Comparison of ENCODE assay signal across 8 cellular contexts in the genomic region with DNA sequence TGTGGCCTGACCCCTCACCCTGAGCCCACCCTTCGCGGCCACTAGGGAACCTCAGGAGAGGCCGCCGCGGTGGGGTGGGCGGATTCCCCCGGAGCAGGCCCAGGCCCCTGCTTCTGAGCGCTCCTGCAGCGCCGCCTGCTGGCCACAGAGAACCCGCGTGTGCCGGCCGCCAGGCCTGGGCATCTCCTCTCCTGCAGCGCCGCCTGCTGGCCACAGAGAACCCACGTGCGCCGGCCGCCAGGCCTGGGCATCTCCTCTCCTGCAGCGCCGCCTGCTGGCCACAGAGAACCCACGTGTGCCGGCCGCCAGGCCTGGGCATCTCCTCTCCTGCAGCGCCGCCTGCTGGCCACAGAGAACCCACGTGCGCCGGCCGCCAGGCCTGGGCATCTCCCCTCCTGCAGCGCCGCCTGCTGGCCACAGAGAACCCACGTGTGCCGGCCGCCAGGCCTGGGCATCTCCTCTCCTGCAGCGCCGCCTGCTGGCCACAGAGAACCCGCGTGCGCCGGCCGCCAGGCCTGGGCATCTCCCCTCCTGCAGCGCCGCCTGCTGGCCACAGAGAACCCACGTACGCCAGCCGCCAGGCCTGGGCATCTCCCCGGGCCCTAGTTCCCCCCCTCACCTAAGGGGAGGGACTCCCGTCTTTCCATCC.
DNase-seq lines count a peak whose midpoint lies in the region; ATAC-seq, FAIRE-seq and TF ChIP-seq lines count a peak whose summit lies in the region.
"Not testable (repeated sequence)": the region's sequence is repeated elsewhere in the genome, so short reads cannot be mapped to it uniquely, and the experiment has no call there.

No MANE protein-coding gene starts in this region.

- not testable (repeated sequence) for H3K4me3 ChIP-seq in MG63, hepatocyte, pancreas

- TF ChIP-seq CTCF in D721Med (IDR thresholded peaks at IDR 0.05; ENCODE audit: insufficient read depth, missing control alignments) (peak; percentile 12), chondrocyte (IDR thresholded peaks at IDR 0.05) (peak; percentile 83), hepatocyte (IDR thresholded peaks at IDR 0.05; ENCODE audit: poor library complexity) (peak; percentile 64), pancreas (IDR thresholded peaks at IDR 0.05) (peak; percentile 48 to 68 (median 52))

- not testable (repeated sequence) for H3K36me3 Mint-ChIP-seq in activated T-cell treated with anti-CD3 and anti-CD28 coated beads, Interleukin-2, amount 50 U/mL, for 4 hours (ENCODE audit: insufficient read depth); chondrocyte (ENCODE audit: low read depth)

- not testable (repeated sequence) for H3K4me2 ChIP-seq in hepatocyte

- H3K9me3 Mint-ChIP-seq in activated T-cell treated with anti-CD3 and anti-CD28 coated beads, Interleukin-2, amount 50 U/mL, for 4 hours; chondrocyte (ENCODE audit: low read depth): not testable (repeated sequence)

- not testable (repeated sequence) for H3K79me2 ChIP-seq in hepatocyte

- H3K27me3 Mint-ChIP-seq in activated T-cell treated with anti-CD3 and anti-CD28 coated beads, Interleukin-2, amount 50 U/mL, for 4 hours (ENCODE audit: low read depth); chondrocyte (ENCODE audit: low read depth): not testable (repeated sequence)

- not testable (repeated sequence) for H3K27me3 ChIP-seq in MG63, hepatocyte, pancreas

- peaks cover 12% of the 10 kb centered on the region for H3K4me1 Mint-ChIP-seq in activated T-cell treated with anti-CD3 and anti-CD28 coated beads, Interleukin-2, amount 50 U/mL, for 4 hours (ENCODE audit: low read depth)
- H3K4me1 Mint-ChIP-seq in chondrocyte (ENCODE audit: low read depth): peaks cover 33% of the 10 kb centered on the region

- H3K27ac Mint-ChIP-seq in chondrocyte (ENCODE audit: unreplicated experiment): not testable (repeated sequence)

- not testable (repeated sequence) for H3K4me3 Mint-ChIP-seq in activated T-cell treated with anti-CD3 and anti-CD28 coated beads, Interleukin-2, amount 50 U/mL, for 4 hours; chondrocyte (ENCODE audit: unreplicated experiment)

- H4K20me1 ChIP-seq in hepatocyte (ENCODE audit: insufficient read depth, poor library complexity, severe bottlenecking): not testable (repeated sequence)

- not testable (repeated sequence) for H3K4me1 ChIP-seq in hepatocyte (ENCODE audit: insufficient read depth); pancreas

- H3K9me3 ChIP-seq in MG63; hepatocyte (ENCODE audit: low read depth); pancreas: not testable (repeated sequence)

- DNase-seq in D721Med (ENCODE audit: insufficient read length, low spot score): not testable (repeated sequence)
- DNase-seq in MG63: peak; percentile 72
- peak; percentile 34 to 51 (median 47) for DNase-seq in T-helper 1 cell
- peak; percentile 20 for DNase-seq in activated T-cell treated with anti-CD3 and anti-CD28 coated beads, Interleukin-2, amount 50 U/mL, for 4 hours
- peak; percentile 75 for DNase-seq in chondrocyte (ENCODE audit: low spot score)
- DNase-seq in hepatocyte (ENCODE audit: low spot score): peak; percentile 71
- DNase-seq in pancreas: peak; percentile 42 to 80 (median 68)
- DNase-seq in stimulated activated naive CD8-positive, alpha-beta T cell treated with anti-CD3 and anti-CD28 coated beads, Interleukin-15, Interleukin-2, amounts not matched to agents 100 U/mL and 50 U/mL, for 24 hours: peak; percentile 74

- H2AFZ ChIP-seq in hepatocyte: not testable (repeated sequence)

- H3K27ac ChIP-seq in hepatocyte, pancreas: not testable (repeated sequence)

- not testable (repeated sequence) for ATAC-seq in activated T-cell treated with anti-CD3 and anti-CD28 coated beads, Interleukin-2, amount 50 U/mL, for 4 hours; pancreas; stimulated activated naive CD8-positive, alpha-beta T cell treated with anti-CD3 and anti-CD28 coated beads, Interleukin-15, Interleukin-2, amounts not matched to agents 100 U/mL and 50 U/mL, for 24 hours

- WGBS in hepatocyte (ENCODE audit: low lambda C conversion rate, missing lambda C conversion rate): 43% methylated on average over 11 of the region's 50 CpGs
- 47 to 65% methylated on average over 7 to 31 of the region's 50 CpGs for WGBS in pancreas, 2 donors

- H3K36me3 ChIP-seq in MG63; hepatocyte (replicated peaks; ENCODE audit: insufficient read depth, low read depth); pancreas: not testable (repeated sequence)

- not testable (repeated sequence) for H3K9me2 ChIP-seq in hepatocyte (replicated peaks; ENCODE audit: insufficient read depth)

- not testable (repeated sequence) for FAIRE-seq in D721Med (lab: Jason Lieb, UNC); pancreas (lab: Jason Lieb, UNC)

- intact Hi-C loops in pancreas (cut with DNase I): not testable (repeated sequence)

Comparison
In these comparisons a context has a peak if more than half of its experiments do, and no peak if none do; other contexts are left out.
1. CTCF ChIP-seq: peak in every context shown above with its lines; median percentile 83 in chondrocyte; 64 in hepatocyte; 52 in pancreas; 12 in D721Med.